Comparison of ENCODE assay signal across 11 cellular contexts in the genomic region with DNA sequence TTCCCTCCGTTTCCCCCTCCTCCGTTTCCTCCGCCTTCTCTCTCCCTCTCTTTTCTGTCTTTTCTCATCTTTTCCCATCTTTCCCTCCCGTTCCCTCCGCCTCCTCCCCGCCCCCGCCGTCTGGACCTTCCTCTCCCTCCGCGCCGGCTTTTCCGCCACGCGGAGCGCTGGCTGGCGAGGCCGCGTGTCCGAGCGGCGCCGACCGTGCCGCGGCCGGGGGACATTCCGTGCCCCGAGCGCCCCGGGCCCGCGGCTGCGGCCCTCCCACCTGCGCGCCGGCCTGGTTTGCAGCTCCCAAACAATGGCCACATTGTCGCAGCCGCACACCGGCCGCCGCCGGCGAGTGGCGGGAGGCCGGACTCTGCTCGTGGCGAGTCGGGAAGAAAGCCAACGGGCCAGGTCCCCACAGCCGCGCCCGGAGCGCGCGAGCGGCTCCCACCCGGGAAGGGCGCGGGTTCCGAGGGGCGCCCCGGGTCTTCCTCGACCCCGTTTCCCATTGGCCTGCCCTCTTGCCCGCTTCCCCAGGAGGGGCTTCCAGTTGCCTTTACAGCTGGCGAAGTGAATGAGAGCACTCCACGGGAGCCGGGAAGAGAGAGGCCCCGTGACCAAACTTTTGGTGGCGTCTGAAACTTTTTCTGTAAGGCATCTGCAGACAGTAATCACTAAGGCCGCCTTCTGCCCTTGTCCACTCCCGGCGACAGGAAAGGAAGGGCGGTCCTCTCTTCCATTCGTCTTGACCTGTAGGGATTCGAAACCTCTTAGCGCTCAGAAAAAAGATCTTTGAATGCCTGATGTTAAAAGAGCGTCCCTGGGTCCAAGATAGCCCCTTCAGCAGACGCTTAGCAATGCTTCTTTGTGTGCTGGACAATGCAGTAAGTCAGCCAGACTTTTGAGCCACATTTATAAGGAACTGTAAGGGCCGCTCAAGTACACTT. TPM values are rescaled to one million over a fixed set of nuclear protein-coding genes. Genes with fewer than 3 reads are reported as not detected.
DNase-seq lines count a peak whose midpoint lies in the region; ATAC-seq and TF ChIP-seq lines count a peak whose summit lies in the region.
"Had no signal": no experiment of that assay in that cellular context is flagged by ENCODE, and none has a peak within 500 bp of the region (broad histone marks: within the 10 kb centered on the region; RNA-seq: fewer than 3 reads in every experiment).

No MANE protein-coding gene starts in this region.

- H3K27me3 Mint-ChIP-seq in natural killer cell treated with Interleukin-12 subunit alpha and Interleukin-12 subunit beta and Interleukin-15 and Interleukin-18, amount 100 ng/mL, for 72 hours: peaks cover 50 to 69% of the 10 kb centered on the region in 2 donors

- TF ChIP-seq CTCF in A673 (conservative IDR thresholded peaks at IDR 0.05; ENCODE audit: low read depth, low read length): no peak
- TF ChIP-seq CTCF in fibroblast of pulmonary artery (IDR thresholded peaks at IDR 0.05; ENCODE audit: low read length, missing control alignments): no peak

- CTCF ChIA-PET in A673 (lab: Charles Lee): no interaction called here

- H3K27me3 ChIP-seq in A673 (replicated peaks; ENCODE audit: insufficient read depth, low read depth, low read length, poor library complexity) (no peaks in the 10 kb centered on the region), neuron (ENCODE audit: insufficient read depth, low read length) (no peaks in the 10 kb centered on the region)

- no peak for TF ChIP-seq EP300 in Ishikawa (IDR thresholded peaks at IDR 0.05; ENCODE audit: borderline replicate concordance)

- H2AFZ ChIP-seq in neuron (ENCODE audit: low read depth, low read length): no peak overlapping the region

- H3K9me3 Mint-ChIP-seq in natural killer cell treated with Interleukin-12 subunit alpha and Interleukin-12 subunit beta and Interleukin-15 and Interleukin-18, amount 100 ng/mL, for 72 hours: no peaks in the 10 kb centered on the region
- H3K9me3 Mint-ChIP-seq: CD8-positive, alpha-beta T cell had no signal

- H3K36me3 Mint-ChIP-seq in natural killer cell treated with Interleukin-12 subunit alpha and Interleukin-12 subunit beta and Interleukin-15 and Interleukin-18, amount 100 ng/mL, for 72 hours: no peaks in the 10 kb centered on the region
- H3K36me3 Mint-ChIP-seq: CD8-positive, alpha-beta T cell; naive thymus-derived CD4-positive, alpha-beta T cell had no signal

- TF ChIP-seq RAD21 in Ishikawa (IDR thresholded peaks at IDR 0.05; ENCODE audit: low read depth): no peak

- H3K36me3 ChIP-seq in A673 (ENCODE audit: insufficient read depth, low read length, poor library complexity, severe bottlenecking) (no peaks in the 10 kb centered on the region), neuron (ENCODE audit: insufficient read depth, low read length) (no peaks in the 10 kb centered on the region)

- no peak for ATAC-seq in natural killer cell treated with Interleukin-12 subunit alpha and Interleukin-12 subunit beta and Interleukin-15 and Interleukin-18, amount 100 ng/mL, for 72 hours
- ATAC-seq in HG03095 (IDR thresholded peaks at IDR 0.05; ENCODE audit: unreplicated experiment): no peak
- ATAC-seq: CD8-positive, alpha-beta T cell; naive thymus-derived CD4-positive, alpha-beta T cell had no signal

- H3K9me3 ChIP-seq in A673 (ENCODE audit: low read depth, low read length, poor library complexity, severe bottlenecking) (no peaks in the 10 kb centered on the region), neuron (ENCODE audit: low read length) (no peaks in the 10 kb centered on the region)

- BruUV-seq in A673 (replicated peaks; lab: Mats Ljungman, UMichigan): no TSS peak

- H3K4me3 ChIP-seq in A673 (ENCODE audit: low read depth, low read length, poor library complexity, severe bottlenecking): peak overlapping the region; percentile 28
- H3K4me3 ChIP-seq in fibroblast of pulmonary artery (replicated peaks; ENCODE audit: low read depth, low read length): peak overlapping the region; percentile 36
- H3K4me3 ChIP-seq in neuron (ENCODE audit: low read length): peak overlapping the region; percentile 96

- peak overlapping the region; percentile 46 for H3K27ac ChIP-seq in A673 (ENCODE audit: low read depth, low read length, poor library complexity, severe bottlenecking)

- H3K4me1 Mint-ChIP-seq in natural killer cell treated with Interleukin-12 subunit alpha and Interleukin-12 subunit beta and Interleukin-15 and Interleukin-18, amount 100 ng/mL, for 72 hours (ENCODE audit: low read depth in 2 of 2): no peaks in the 10 kb centered on the region

- H3K27ac Mint-ChIP-seq in natural killer cell treated with Interleukin-12 subunit alpha and Interleukin-12 subunit beta and Interleukin-15 and Interleukin-18, amount 100 ng/mL, for 72 hours: no peak overlapping the region
- H3K27ac Mint-ChIP-seq: CD8-positive, alpha-beta T cell; naive thymus-derived CD4-positive, alpha-beta T cell had no signal

- no peak overlapping the region for H3K4me3 Mint-ChIP-seq in natural killer cell treated with Interleukin-12 subunit alpha and Interleukin-12 subunit beta and Interleukin-15 and Interleukin-18, amount 100 ng/mL, for 72 hours
- H3K4me3 Mint-ChIP-seq: CD8-positive, alpha-beta T cell had no signal

- peaks cover 45% of the 10 kb centered on the region for H3K4me1 ChIP-seq in A673 (ENCODE audit: insufficient read depth, low read length, poor library complexity, severe bottlenecking)
- H3K4me1 ChIP-seq in neuron (ENCODE audit: insufficient read depth, low read length): peaks cover 60% of the 10 kb centered on the region

- DNase-seq in A673 (ENCODE audit: low spot score) (no peak), fibroblast of pulmonary artery (ENCODE audit: low read depth) (no peak), germinal center (ENCODE audit: low spot score) (no peak)
- DNase-seq in natural killer cell treated with Interleukin-12 subunit alpha and Interleukin-12 subunit beta and Interleukin-15 and Interleukin-18, amount 100 ng/mL, for 72 hours (ENCODE audit: low spot score): no peak
- DNase-seq in stimulated activated CD8-positive, alpha-beta memory T cell treated with anti-CD3 and anti-CD28 coated beads, Interleukin-4, amount 100 ng/mL, for 48 hours: no peak
- DNase-seq: stimulated activated naive CD4-positive, alpha-beta T cell had no signal

- POLR2A ChIA-PET in A673 (lab: Charles Lee; ENCODE audit: low non-redundant PET): no interaction called here

- intact Hi-C loops in A673 (cut with micrococcal nuclease; ENCODE audit: unreplicated experiment): no loop called here

TF ChIP-seq in Ishikawa, 13 proteins besides CTCF, POLR2A, EP300 and RAD21:
- TF ChIP-seq ZBTB7A (IDR thresholded peaks at IDR 0.05; ENCODE audit: low read depth) (no peak), YY1 (IDR thresholded peaks at IDR 0.05; ENCODE audit: low read depth) (no peak), NFIC (IDR thresholded peaks at IDR 0.05) (no peak), MAX (IDR thresholded peaks at IDR 0.05) (peak; percentile 53; the same call in 1 of the 2 replicates)

RNA-seq across cellular contexts. Expression of gene GLI2, which starts 6.1 kb away (rescaled TPM):
- 8.1 and 10.4 TPM in 2 replicates for total RNA-seq in A673 (2021)
- under 1 TPM in 1 of 2 donors, not detected in 1; 0.38 TPM for total RNA-seq in natural killer cell treated with Interleukin-12 subunit alpha and Interleukin-12 subunit beta and Interleukin-15 and Interleukin-18, amount 100 ng/mL, for 72 hours
- total RNA-seq: CD8-positive, alpha-beta T cell had no signal

Comparison
In these comparisons a context has a peak if more than half of its experiments do, and no peak if none do; other contexts are left out.
1. H3K4me3 ChIP-seq: peak in every context shown above with its lines; median percentile 96 in neuron; 36 in fibroblast of pulmonary artery; 28 in A673.